ENCODE assay signal across 17 cellular contexts in genomic region chr10:120613180-120613579, GRCh38.
DNase-seq lines count a peak whose midpoint lies in the region; ATAC-seq and TF ChIP-seq lines count a peak whose summit lies in the region.
"Had no signal": no experiment of that assay in that cellular context is flagged by ENCODE, and none has a peak within 500 bp of the region (broad histone marks: within the 10 kb centered on the region; RNA-seq: fewer than 3 reads in every experiment).

No MANE protein-coding gene starts in this region.

- 32% methylated on average over 3 of the region's 3 CpGs for WGBS in mammary epithelial cell (ENCODE audit: low coverage, missing lambda C conversion rate)

- H3K79me2 ChIP-seq in mammary epithelial cell (ENCODE audit: insufficient read depth, low read length): no peaks in the 10 kb centered on the region

- BruUV-seq in mammary epithelial cell (replicated peaks; lab: Mats Ljungman, UMichigan): no TSS peak

- H3K27ac ChIP-seq in mammary epithelial cell (ENCODE audit: insufficient read depth, low read depth, low read length) (no peak overlapping the region), breast epithelium (no peak overlapping the region), tibial artery (no peak overlapping the region)
- H3K27ac ChIP-seq: BLaER1 treated with 17β-estradiol and CSF1 and Interleukin-3, amounts not matched to agents 10 nM and 100 nM had no signal

- dilution Hi-C loops in mammary epithelial cell (cut with HindIII; ENCODE audit: low sequenced_read_pairs): no loop called here

- H3K9me3 ChIP-seq in mammary epithelial cell (replicated peaks; ENCODE audit: insufficient read depth, low read length) (no peaks in the 10 kb centered on the region), breast epithelium (peaks cover 0 to 13% of the 10 kb centered on the region in 2 donors), tibial artery (peaks cover 0 to 13% (median 0%) of the 10 kb centered on the region in 3 donors)

- no peaks in the 10 kb centered on the region for H3K36me3 ChIP-seq in mammary epithelial cell (ENCODE audit: insufficient read depth, low read length)
- no peaks in the 10 kb centered on the region for H3K36me3 ChIP-seq in breast epithelium
- H3K36me3 ChIP-seq in tibial artery: no peaks in the 10 kb centered on the region
- H3K36me3 ChIP-seq: BLaER1 treated with 17β-estradiol and CSF1 and Interleukin-3, amounts not matched to agents 10 nM and 100 nM; HAP-1 had no signal

- H4K20me1 ChIP-seq in mammary epithelial cell (ENCODE audit: insufficient read depth, low read length): no peaks in the 10 kb centered on the region
- H4K20me1 ChIP-seq: BLaER1 treated with 17β-estradiol and CSF1 and Interleukin-3, amounts not matched to agents 10 nM and 100 nM had no signal

- no peak overlapping the region for H2AFZ ChIP-seq in mammary epithelial cell (ENCODE audit: low read depth, low read length)

- H3K4me1 ChIP-seq in mammary epithelial cell (ENCODE audit: insufficient read depth, low read length): peaks cover 2% of the 10 kb centered on the region
- H3K4me1 ChIP-seq in breast epithelium: no peaks in the 10 kb centered on the region
- H3K4me1 ChIP-seq in tibial artery: no peaks in the 10 kb centered on the region
- H3K4me1 ChIP-seq: BLaER1 treated with 17β-estradiol and CSF1 and Interleukin-3, amounts not matched to agents 10 nM and 100 nM; HAP-1 had no signal

- CTCF ChIA-PET in mammary epithelial cell (lab: Charles Lee; ENCODE audit: low non-redundant PET): no interaction called here

- TF ChIP-seq POLR2A in breast epithelium (IDR thresholded peaks at IDR 0.05): no peak

- TF ChIP-seq CTCF in mammary epithelial cell (conservative IDR thresholded peaks at IDR 0.05 in 1 of 2, IDR thresholded peaks at IDR 0.05 in 1 of 2; ENCODE audit: extremely low read depth in 1 of 2, insufficient read depth in 1 of 2, low read depth in 1 of 2, low read length in 2 of 2) (no peak), breast epithelium (IDR thresholded peaks at IDR 0.05) (no peak), epithelial cell of esophagus (IDR thresholded peaks at IDR 0.05; ENCODE audit: insufficient read depth, low read depth, low read length, missing control alignments) (no peak), tibial artery (IDR thresholded peaks at IDR 0.05) (no peak)

- H3K4me2 ChIP-seq in mammary epithelial cell (ENCODE audit: insufficient read depth, low read depth, low read length): no peak overlapping the region
- H3K4me2 ChIP-seq: BLaER1 treated with 17β-estradiol and CSF1 and Interleukin-3, amounts not matched to agents 10 nM and 100 nM had no signal

- H3K27me3 ChIP-seq in mammary epithelial cell (ENCODE audit: insufficient read depth, low read length): peaks cover 15% of the 10 kb centered on the region
- no peaks in the 10 kb centered on the region for H3K27me3 ChIP-seq in breast epithelium
- no peaks in the 10 kb centered on the region for H3K27me3 ChIP-seq in tibial artery
- H3K27me3 ChIP-seq: BLaER1 treated with 17β-estradiol and CSF1 and Interleukin-3, amounts not matched to agents 10 nM and 100 nM had no signal

- intact Hi-C loops in mammary epithelial cell (cut with micrococcal nuclease) (no loop called here), breast epithelium (cut with DNase I; ENCODE audit: low total_unique reads) (no loop called here), tibial artery (cut with DNase I; ENCODE audit: low total_unique reads) (no loop called here)

- in situ Hi-C loops in mammary epithelial cell (cut with MboI; ENCODE audit: low sequenced_read_pairs in 2 of 2): no loop called here

- H3K4me3 ChIP-seq in mammary epithelial cell (replicated peaks in 1 of 3; ENCODE audit: insufficient read depth in 1 of 3, low read depth in 2 of 3, low read length in 3 of 3) (no peak overlapping the region), breast epithelium (no peak overlapping the region), epithelial cell of esophagus (ENCODE audit: low read length) (no peak overlapping the region), tibial artery (no peak overlapping the region)
- H3K4me3 ChIP-seq: BLaER1 treated with 17β-estradiol and CSF1 and Interleukin-3, amounts not matched to agents 10 nM and 100 nM; GM12878; HAP-1 had no signal

- ATAC-seq in HG03039 (IDR thresholded peaks at IDR 0.05; ENCODE audit: unreplicated experiment) (no peak), GM18868 (IDR thresholded peaks at IDR 0.05; ENCODE audit: unreplicated experiment) (no peak)
- ATAC-seq: GM12878 had no signal

- DNase-seq in mammary epithelial cell (peak; percentile 19), breast epithelium (ENCODE audit: low spot score in 2 of 2) (no peak), amniotic epithelial cell (ENCODE audit: low read depth) (peak; percentile 3), epithelial cell of esophagus (ENCODE audit: low read depth) (peak; percentile 34), tibial artery (no peak), HK-2 (ENCODE audit: unreplicated experiment) (no peak)
- DNase-seq: 8988T; ACHN; CD4-positive, CD25-positive, alpha-beta regulatory T cell; DMS 273 treated with DMSO at 0.1 percent for 48 hours; GOT3; IMR-90 had no signal

- no peak overlapping the region for H3K9ac ChIP-seq in mammary epithelial cell (ENCODE audit: insufficient read depth, low read length)
- H3K9ac ChIP-seq: BLaER1 treated with 17β-estradiol and CSF1 and Interleukin-3, amounts not matched to agents 10 nM and 100 nM had no signal

Comparison
In these comparisons a context has a peak if more than half of its experiments do, and no peak if none do; other contexts are left out.
1. DNase-seq: peak in mammary epithelial cell (single experiment), amniotic epithelial cell (single experiment) and epithelial cell of esophagus (single experiment); none in breast epithelium (0 of 2), tibial artery (0 of 2) and HK-2 (single experiment).